In the genomic region with DNA sequence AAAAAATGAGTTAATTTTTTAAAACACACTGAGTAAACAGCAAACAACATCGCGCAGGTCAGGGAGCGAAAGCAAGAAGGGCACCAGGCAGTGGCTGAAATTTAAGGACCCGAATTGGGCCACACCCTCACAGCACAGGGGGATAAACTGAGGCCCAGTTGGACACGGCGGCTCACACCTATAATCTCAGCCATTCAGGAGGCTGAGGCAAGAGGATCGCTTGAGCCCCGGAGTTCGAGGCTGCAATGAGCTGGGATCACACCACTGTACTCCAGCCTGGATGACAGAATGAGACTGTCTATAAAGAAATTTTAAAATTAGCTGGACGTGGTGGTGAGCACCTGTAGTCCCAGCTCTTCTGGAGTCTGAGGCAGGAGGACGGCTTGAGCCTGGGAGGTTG, we compare ENCODE assay signal across 1 cellular context.
TF ChIP-seq lines count a peak whose summit lies in the region.

No MANE protein-coding gene starts in this region.

TF ChIP-seq in endothelial cell of umbilical vein, 7 proteins besides CTCF, POLR2A, EP300 and RAD21:
- TF ChIP-seq, protein P1, sequence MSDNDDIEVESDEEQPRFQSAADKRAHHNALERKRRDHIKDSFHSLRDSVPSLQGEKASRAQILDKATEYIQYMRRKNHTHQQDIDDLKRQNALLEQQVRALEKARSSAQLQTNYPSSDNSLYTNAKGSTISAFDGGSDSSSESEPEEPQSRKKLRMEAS (IDR thresholded peaks at IDR 0.05; ENCODE audit: insufficient read depth, insufficient read length): no peak
- TF ChIP-seq GATA2 (IDR thresholded peaks at IDR 0.05; ENCODE audit: insufficient read depth, insufficient read length, low read depth, low read length) (no peak), FOS (IDR thresholded peaks at IDR 0.05; ENCODE audit: borderline replicate concordance, insufficient read depth, low read length) (no peak), POLR2AphosphoS5 (IDR thresholded peaks at IDR 0.05; ENCODE audit: insufficient read depth, low read depth, low read length) (no peak), EZH2 (IDR thresholded peaks at IDR 0.05; ENCODE audit: borderline replicate concordance, low read depth, low read length, severe bottlenecking) (no peak), MYC (IDR thresholded peaks at IDR 0.05; ENCODE audit: low read depth, low read length) (no peak), JUN (IDR thresholded peaks at IDR 0.05; ENCODE audit: borderline replicate concordance, insufficient read depth, insufficient read length, low read depth) (no peak)
